ENCODE assay signal across 1 cellular context in the genomic region with DNA sequence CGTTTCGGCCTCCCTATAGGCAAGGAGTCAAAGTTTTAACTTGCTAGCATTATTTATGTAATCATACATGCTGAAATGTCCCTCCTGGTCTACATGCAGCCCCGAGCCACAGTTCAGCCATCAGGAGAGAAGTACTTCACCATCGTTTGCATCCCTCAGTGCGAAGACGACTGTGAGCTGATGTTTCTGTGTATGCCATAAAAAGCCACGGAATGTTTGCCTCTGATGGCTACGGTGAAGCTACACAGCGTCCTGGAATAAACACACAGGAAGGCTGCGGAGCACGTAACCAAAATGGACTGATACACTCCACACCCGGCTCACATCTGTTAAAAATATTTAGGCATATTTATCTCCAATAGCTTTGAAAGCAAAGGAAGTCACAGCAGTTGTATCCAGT.
TF ChIP-seq lines count a peak whose summit lies in the region.

No MANE protein-coding gene starts in this region.

TF ChIP-seq in WTC11, 78 proteins besides CTCF, POLR2A, EP300 and RAD21 (continued from another document):
- TF ChIP-seq, protein P1, sequence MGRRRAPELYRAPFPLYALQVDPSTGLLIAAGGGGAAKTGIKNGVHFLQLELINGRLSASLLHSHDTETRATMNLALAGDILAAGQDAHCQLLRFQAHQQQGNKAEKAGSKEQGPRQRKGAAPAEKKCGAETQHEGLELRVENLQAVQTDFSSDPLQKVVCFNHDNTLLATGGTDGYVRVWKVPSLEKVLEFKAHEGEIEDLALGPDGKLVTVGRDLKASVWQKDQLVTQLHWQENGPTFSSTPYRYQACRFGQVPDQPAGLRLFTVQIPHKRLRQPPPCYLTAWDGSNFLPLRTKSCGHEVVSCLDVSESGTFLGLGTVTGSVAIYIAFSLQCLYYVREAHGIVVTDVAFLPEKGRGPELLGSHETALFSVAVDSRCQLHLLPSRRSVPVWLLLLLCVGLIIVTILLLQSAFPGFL (CRISPR knock-in tag; IDR thresholded peaks at IDR 0.05; ENCODE audit: borderline replicate concordance), result no peak
- TF ChIP-seq ZNF423 (CRISPR knock-in tag; IDR thresholded peaks at IDR 0.05), result no peak
- TF ChIP-seq, protein P2, sequence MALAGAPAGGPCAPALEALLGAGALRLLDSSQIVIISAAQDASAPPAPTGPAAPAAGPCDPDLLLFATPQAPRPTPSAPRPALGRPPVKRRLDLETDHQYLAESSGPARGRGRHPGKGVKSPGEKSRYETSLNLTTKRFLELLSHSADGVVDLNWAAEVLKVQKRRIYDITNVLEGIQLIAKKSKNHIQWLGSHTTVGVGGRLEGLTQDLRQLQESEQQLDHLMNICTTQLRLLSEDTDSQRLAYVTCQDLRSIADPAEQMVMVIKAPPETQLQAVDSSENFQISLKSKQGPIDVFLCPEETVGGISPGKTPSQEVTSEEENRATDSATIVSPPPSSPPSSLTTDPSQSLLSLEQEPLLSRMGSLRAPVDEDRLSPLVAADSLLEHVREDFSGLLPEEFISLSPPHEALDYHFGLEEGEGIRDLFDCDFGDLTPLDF (CRISPR knock-in tag; IDR thresholded peaks at IDR 0.05), result no peak
- no peak for TF ChIP-seq JAZF1 (CRISPR knock-in tag; IDR thresholded peaks at IDR 0.05)
- TF ChIP-seq, protein P3, sequence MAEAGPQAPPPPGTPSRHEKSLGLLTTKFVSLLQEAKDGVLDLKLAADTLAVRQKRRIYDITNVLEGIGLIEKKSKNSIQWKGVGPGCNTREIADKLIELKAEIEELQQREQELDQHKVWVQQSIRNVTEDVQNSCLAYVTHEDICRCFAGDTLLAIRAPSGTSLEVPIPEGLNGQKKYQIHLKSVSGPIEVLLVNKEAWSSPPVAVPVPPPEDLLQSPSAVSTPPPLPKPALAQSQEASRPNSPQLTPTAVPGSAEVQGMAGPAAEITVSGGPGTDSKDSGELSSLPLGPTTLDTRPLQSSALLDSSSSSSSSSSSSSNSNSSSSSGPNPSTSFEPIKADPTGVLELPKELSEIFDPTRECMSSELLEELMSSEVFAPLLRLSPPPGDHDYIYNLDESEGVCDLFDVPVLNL (CRISPR knock-in tag; IDR thresholded peaks at IDR 0.05; ENCODE audit: borderline replicate concordance, low read depth), result no peak
- TF ChIP-seq NFYB (CRISPR knock-in tag; conservative IDR thresholded peaks at IDR 0.05; ENCODE audit: low read depth), result no peak
- no peak for TF ChIP-seq GABPB1 (CRISPR knock-in tag; IDR thresholded peaks at IDR 0.05)
- TF ChIP-seq, protein P4, sequence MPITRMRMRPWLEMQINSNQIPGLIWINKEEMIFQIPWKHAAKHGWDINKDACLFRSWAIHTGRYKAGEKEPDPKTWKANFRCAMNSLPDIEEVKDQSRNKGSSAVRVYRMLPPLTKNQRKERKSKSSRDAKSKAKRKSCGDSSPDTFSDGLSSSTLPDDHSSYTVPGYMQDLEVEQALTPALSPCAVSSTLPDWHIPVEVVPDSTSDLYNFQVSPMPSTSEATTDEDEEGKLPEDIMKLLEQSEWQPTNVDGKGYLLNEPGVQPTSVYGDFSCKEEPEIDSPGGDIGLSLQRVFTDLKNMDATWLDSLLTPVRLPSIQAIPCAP (CRISPR knock-in tag; IDR thresholded peaks at IDR 0.05), result no peak
- TF ChIP-seq NFATC4 (CRISPR knock-in tag; IDR thresholded peaks at IDR 0.05), result no peak
